ENCODE assay signal across 8 cellular contexts in the genomic region with DNA sequence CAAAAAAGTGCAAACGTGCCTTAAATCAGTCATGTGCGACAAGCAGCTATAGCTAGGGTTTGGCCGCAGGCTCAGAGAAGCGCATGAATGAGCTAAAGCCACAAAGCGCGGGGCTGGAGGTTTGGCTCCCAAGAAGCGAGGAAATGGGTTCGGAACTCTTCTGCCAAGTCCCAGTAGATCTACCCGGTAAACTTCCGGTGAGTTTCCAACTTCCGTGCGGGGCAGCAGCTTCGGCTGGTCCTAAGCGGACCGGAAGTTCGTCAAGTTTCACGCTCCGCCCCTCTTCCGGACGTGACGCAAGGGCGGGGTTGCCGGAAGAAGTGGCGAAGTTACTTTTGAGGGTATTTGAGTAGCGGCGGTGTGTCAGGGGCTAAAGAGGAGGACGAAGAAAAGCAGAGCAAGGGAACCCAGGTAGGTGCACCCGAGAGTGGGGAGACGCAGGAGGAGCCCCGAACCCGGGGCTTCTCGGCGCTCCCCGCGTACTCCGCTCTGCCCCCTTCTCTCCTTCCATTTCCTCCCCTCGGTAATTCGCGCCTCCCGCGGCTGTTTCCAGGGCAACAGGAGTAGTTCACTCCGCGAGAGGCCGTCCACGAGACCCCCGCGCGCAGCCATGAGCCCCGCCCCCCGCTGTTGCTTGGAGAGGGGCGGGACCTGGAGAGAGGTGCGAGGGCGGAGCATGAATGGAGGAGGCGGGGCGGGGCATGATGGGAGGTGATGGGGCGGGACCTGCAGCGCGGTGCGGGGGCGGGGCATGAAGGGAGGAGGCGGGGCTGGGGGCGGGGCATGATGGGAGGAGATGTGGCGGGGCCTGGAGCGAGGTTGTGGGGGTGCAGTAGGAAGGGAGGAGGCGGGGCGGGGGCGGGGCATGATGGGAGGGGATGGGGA.
DNase-seq lines count a peak whose midpoint lies in the region; ATAC-seq and TF ChIP-seq lines count a peak whose summit lies in the region.

A gene (plus strand): TSS at position 292 of the 885 bp plus-strand sequence. CDS start 1,149 bp downstream, outside the sequence.

- CTCF ChIA-PET in AG04449 (lab: Yijun Ruan, JAX): interaction anchor here (0.9 to 2.3 kb wide), 5 partner anchors 8 to 180 kb away, joined by 3 to 9 read pairs (median 4); no protein-coding TSS in a partner anchor

- POLR2A ChIA-PET in AG04449 (lab: Yijun Ruan, JAX): interaction anchor here (1.8 kb wide), 1 partner anchor 8 kb away, joined by 4 read pairs; a partner anchor contains a TSS

- H3K4me3 ChIP-seq in AG04449 (ENCODE audit: low read depth, low read length): peak within 1 kb of the TSS; percentile 95

- DNase-seq in AG04449 (ENCODE audit: low read depth, low spot score) (peak; percentile 93), NCI-H345 treated with DMSO at 0.1 percent for 48 hours (lab: John Stamatoyannopoulos, UW; ENCODE audit: unreplicated experiment) (peak; percentile 68), iris pigment epithelial cell (ENCODE audit: low read depth) (peak; percentile 99)
- DNase-seq in activated CD4-positive, CD25-positive, alpha-beta regulatory T cell (lab: John Stamatoyannopoulos, UW): peak; percentile 85 to 88 (median 86)
- DNase-seq in central memory CD4-positive, alpha-beta T cell: peak; percentile 95
- DNase-seq in stimulated activated CD4-positive, alpha-beta T cell treated with anti-CD3 and anti-CD28 coated beads, Interleukin-12 subunit alpha, Interleukin-12 subunit beta, amount 100 ng/mL, for 24 hours (ENCODE audit: low read depth in 2 of 2): peak; percentile 89 to 90

- ATAC-seq in GM18909 (IDR thresholded peaks at IDR 0.05; ENCODE audit: poor library complexity, unreplicated experiment) (peak; percentile 85), HG03196 (IDR thresholded peaks at IDR 0.05; ENCODE audit: unreplicated experiment) (peak; percentile 79)

- no peak for TF ChIP-seq CTCF in AG04449 (IDR thresholded peaks at IDR 0.05; ENCODE audit: insufficient read depth, low read length, missing control alignments)

Comparison
In these comparisons a context has a peak if more than half of its experiments do, and no peak if none do; other contexts are left out.
1. Peak in every context shown above with its lines: DNase-seq, ATAC-seq and H3K4me3 ChIP-seq.